8 cellular contexts compared by ENCODE assay signal in the genomic region with DNA sequence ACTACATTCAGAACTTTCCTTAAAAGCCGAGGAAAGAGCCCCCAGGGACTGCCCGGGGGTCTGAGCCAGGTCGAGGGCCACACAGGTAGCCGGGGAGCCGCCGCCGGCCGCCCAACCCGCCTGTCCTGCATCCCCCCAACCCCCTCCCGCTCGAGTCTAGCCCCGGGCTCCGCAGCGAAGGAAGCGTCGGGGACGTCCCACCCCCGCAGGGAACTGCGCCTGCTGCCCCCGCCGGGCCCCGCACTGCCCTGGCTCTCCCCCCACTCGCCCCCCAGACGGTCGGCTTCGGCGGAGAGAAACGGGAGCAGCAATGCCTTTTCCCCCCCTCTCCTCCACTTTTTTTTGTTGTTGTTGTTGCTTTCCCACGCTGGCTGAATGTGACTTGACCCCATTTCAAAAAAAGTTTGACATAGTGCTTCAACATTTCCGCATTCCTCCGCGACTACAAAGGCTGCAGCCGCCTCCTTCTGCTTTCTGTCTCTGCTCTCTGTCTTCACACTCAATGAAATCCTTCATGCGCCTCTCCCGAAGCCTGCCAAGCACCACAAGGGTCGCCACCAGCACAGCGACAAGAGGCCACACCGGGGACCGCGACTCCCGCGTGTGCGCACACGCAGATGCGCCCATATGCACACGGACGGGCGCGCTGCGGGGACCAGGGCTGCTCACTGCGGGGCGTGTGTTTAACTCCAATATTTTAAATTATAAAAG. TPM values are rescaled to one million over a fixed set of nuclear protein-coding genes. Genes with fewer than 3 reads are reported as not detected.
A peak's percentile ranks its signal among the peaks of the same experiment; 100 is the strongest.
DNase-seq lines count a peak whose midpoint lies in the region; ATAC-seq and TF ChIP-seq lines count a peak whose summit lies in the region.

No MANE protein-coding gene starts in this region.

- TF ChIP-seq CTCF in GM12864 (IDR thresholded peaks at IDR 0.05; ENCODE audit: low read depth, low read length, missing control alignments), result no peak
- no peak for TF ChIP-seq CTCF in liver (IDR thresholded peaks at IDR 0.05; ENCODE audit: low read depth, low read length, missing input control)

- H3K9me3 ChIP-seq in liver (ENCODE audit: control insufficient read depth in 4 of 4, low read length in 3 of 4), result no peaks in the 10 kb centered on the region

- H3K36me3 ChIP-seq in liver (ENCODE audit: control insufficient read depth in 4 of 4, insufficient read depth in 3 of 4, low read depth in 1 of 4, low read length in 3 of 4), result no peaks in the 10 kb centered on the region

- H3K9ac ChIP-seq in liver (ENCODE audit: low read depth in 1 of 2, low read length in 2 of 2), result peak overlapping the region; percentile 81 to 84

- H3K4me3 ChIP-seq in GM12864 (ENCODE audit: low read depth, low read length) (peak overlapping the region; percentile 84), liver (ENCODE audit: low read depth in 1 of 3, low read length in 3 of 3) (peak overlapping the region; percentile 82 to 95 (median 88))

- TF ChIP-seq RAD21 in liver (IDR thresholded peaks at IDR 0.05), result no peak

- DNase-seq in GM12864 (ENCODE audit: low read depth) (no peak), NAMALWA (ENCODE audit: low spot score) (peak; percentile 93), dermis blood vessel endothelial cell (peak; percentile 80)
- peak; percentile 46 to 57 for DNase-seq in activated CD4-positive, alpha-beta T cell treated with anti-CD3 and anti-CD28 coated beads for 4 hours
- peak; percentile 62 for DNase-seq in stimulated activated CD4-positive, alpha-beta T cell treated with anti-CD3 and anti-CD28 coated beads, Interleukin-4, amount 100 ng/mL, for 24 hours

- WGBS in liver, result under 1% methylated on average over 52 of the region's 52 CpGs

- ATAC-seq in HG03097 (IDR thresholded peaks at IDR 0.05; ENCODE audit: low FRiP score, unreplicated experiment) (no peak), HG03342 (IDR thresholded peaks at IDR 0.05; ENCODE audit: unreplicated experiment) (no peak)

- H3K4me1 ChIP-seq in liver (ENCODE audit: control insufficient read depth in 4 of 4, insufficient read depth in 4 of 4, low read length in 3 of 4), result peaks cover 0 to 29% (median 15%) of the 10 kb centered on the region in 4 donors

- H3K27me3 ChIP-seq in liver (ENCODE audit: control insufficient read depth in 4 of 4, insufficient read depth in 4 of 4, low read length in 3 of 4), result no peaks in the 10 kb centered on the region

- H3K27ac ChIP-seq in liver (ENCODE audit: low read depth in 1 of 2, low read length in 2 of 2), result peak overlapping the region; percentile 70 to 92

TF ChIP-seq in liver, 16 proteins besides CTCF, POLR2A, EP300 and RAD21:
- TF ChIP-seq ATF3 (IDR thresholded peaks at IDR 0.05) (no peak), FOXA1 (IDR thresholded peaks at IDR 0.05) (no peak), NR2F2 (IDR thresholded peaks at IDR 0.05) (peak; percentile 12), SP1 (IDR thresholded peaks at IDR 0.05) (peak; percentile 7)
- TF ChIP-seq, protein P1, sequence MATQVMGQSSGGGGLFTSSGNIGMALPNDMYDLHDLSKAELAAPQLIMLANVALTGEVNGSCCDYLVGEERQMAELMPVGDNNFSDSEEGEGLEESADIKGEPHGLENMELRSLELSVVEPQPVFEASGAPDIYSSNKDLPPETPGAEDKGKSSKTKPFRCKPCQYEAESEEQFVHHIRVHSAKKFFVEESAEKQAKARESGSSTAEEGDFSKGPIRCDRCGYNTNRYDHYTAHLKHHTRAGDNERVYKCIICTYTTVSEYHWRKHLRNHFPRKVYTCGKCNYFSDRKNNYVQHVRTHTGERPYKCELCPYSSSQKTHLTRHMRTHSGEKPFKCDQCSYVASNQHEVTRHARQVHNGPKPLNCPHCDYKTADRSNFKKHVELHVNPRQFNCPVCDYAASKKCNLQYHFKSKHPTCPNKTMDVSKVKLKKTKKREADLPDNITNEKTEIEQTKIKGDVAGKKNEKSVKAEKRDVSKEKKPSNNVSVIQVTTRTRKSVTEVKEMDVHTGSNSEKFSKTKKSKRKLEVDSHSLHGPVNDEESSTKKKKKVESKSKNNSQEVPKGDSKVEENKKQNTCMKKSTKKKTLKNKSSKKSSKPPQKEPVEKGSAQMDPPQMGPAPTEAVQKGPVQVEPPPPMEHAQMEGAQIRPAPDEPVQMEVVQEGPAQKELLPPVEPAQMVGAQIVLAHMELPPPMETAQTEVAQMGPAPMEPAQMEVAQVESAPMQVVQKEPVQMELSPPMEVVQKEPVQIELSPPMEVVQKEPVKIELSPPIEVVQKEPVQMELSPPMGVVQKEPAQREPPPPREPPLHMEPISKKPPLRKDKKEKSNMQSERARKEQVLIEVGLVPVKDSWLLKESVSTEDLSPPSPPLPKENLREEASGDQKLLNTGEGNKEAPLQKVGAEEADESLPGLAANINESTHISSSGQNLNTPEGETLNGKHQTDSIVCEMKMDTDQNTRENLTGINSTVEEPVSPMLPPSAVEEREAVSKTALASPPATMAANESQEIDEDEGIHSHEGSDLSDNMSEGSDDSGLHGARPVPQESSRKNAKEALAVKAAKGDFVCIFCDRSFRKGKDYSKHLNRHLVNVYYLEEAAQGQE (IDR thresholded peaks at IDR 0.05), result no peak

RNA-seq across cellular contexts. Expression of gene CDK6, which starts 1.1 kb away (rescaled TPM):
- total RNA-seq in dermis blood vessel endothelial cell (44.6 and 48.2 TPM in 2 replicates), liver (10 to 100 TPM; 17.7 to 35.0 TPM)
- 1 to 10 TPM; 3.3 to 6.2 TPM for polyA plus RNA-seq in liver
